Comparison of ENCODE assay signal across 19 cellular contexts in genomic region chr11:61847914-61848581, GRCh38. TPM values are rescaled to one million over a fixed set of nuclear protein-coding genes. Genes with fewer than 3 reads are reported as not detected.
DNase-seq lines count a peak whose midpoint lies in the region; ATAC-seq, FAIRE-seq and TF ChIP-seq lines count a peak whose summit lies in the region.
"Had no signal": no experiment of that assay in that cellular context is flagged by ENCODE, and none has a peak within 500 bp of the region (broad histone marks: within the 10 kb centered on the region; RNA-seq: fewer than 3 reads in every experiment).

No MANE protein-coding gene starts in this region.

- H3K79me1 ChIP-seq in H1 (ENCODE audit: low read depth, low read length), result peaks cover 3% of the 10 kb centered on the region; the same call in 1 of the 2 replicates

- H3K4me1 ChIP-seq in H1 (replicated peaks in 1 of 4; ENCODE audit: control insufficient read depth in 3 of 4, insufficient read depth in 4 of 4, low read length in 3 of 4), result no peaks in the 10 kb centered on the region; a peak in 1 of 7 replicates

- H4K5ac ChIP-seq in H1 (ENCODE audit: insufficient read length, low read depth, low read length), result no peak overlapping the region

- no peak overlapping the region for H3K4me2 ChIP-seq in H1 (ENCODE audit: insufficient read depth in 1 of 2, low read depth in 2 of 2, low read length in 2 of 2)
- H3K4me2 ChIP-seq: KMS-11, PC-9 had no signal

- no peak overlapping the region for H3K9ac ChIP-seq in SK-N-MC (ENCODE audit: insufficient read length)
- H3K9ac ChIP-seq in H1 (replicated peaks in 1 of 4; ENCODE audit: extremely low read depth in 1 of 4, low read depth in 3 of 4, low read length in 3 of 4), result no peak overlapping the region
- H3K9ac ChIP-seq: KMS-11 had no signal

- H4K8ac ChIP-seq in H1 (ENCODE audit: extremely low read depth, insufficient read depth, low read length), result no peak overlapping the region

- H2AK5ac ChIP-seq in H1 (ENCODE audit: low read depth, low read length), result no peak overlapping the region

- peaks cover 7 to 20% of the 10 kb centered on the region in 2 experiments for H4K20me1 ChIP-seq in H1 (replicated peaks in 1 of 2; ENCODE audit: control insufficient read depth in 1 of 2, insufficient read depth in 2 of 2, low read length in 2 of 2)

- POLR2A ChIA-PET in activated CD4-positive, alpha-beta T cell treated with anti-CD3 and anti-CD28 coated beads, Interleukin-2, amount 10 ng/mL, durations not matched to agents 7 days and 5 days (lab: Charles Lee), result no interaction called here
- POLR2A ChIA-PET in H1 (lab: Charles Lee; ENCODE audit: partially characterized antibody), result interaction anchor here (0.8 to 1.5 kb wide), 6 partner anchors 11 to 55 kb away, joined by 3 to 6 read pairs (median 4); partner anchors contain the start of genes FADS2, FEN1 and TMEM258

- H3K27ac Mint-ChIP-seq in activated CD4-positive, alpha-beta T cell treated with anti-CD3 and anti-CD28 coated beads, Interleukin-2, amount 10 ng/mL, durations not matched to agents 7 days and 5 days, result peak overlapping the region; percentile 14
- H3K27ac Mint-ChIP-seq in stimulated activated naive B cell treated with anti-CD40 and anti-IgM and Interleukin-4, amounts not matched to agents 10 μg/mL and 1 μg/mL and 100 μg/mL, for 72 hours, result peak overlapping the region; percentile 9

- TF ChIP-seq RAD21 in H1 (IDR thresholded peaks at IDR 0.05 in 1 of 2, conservative IDR thresholded peaks at IDR 0.05 in 1 of 2; ENCODE audit: low read depth in 2 of 2, low read length in 2 of 2), result no peak

- TF ChIP-seq CTCF in H1 (IDR thresholded peaks at IDR 0.05; ENCODE audit: control extremely low read depth in 1 of 3, insufficient read depth in 1 of 3, low read depth in 1 of 3, low read length in 3 of 3), result no peak

- H3K56ac ChIP-seq in H1 (replicated peaks; ENCODE audit: insufficient read length, low read depth, low read length), result no peak overlapping the region

- H3K36me3 ChIP-seq in SK-N-MC (ENCODE audit: insufficient read depth, low read length) (peaks cover 98% of the 10 kb centered on the region), H1 (ENCODE audit: control insufficient read depth in 2 of 4, insufficient read depth in 4 of 4, low read length in 3 of 4) (peaks cover 36 to 89% (median 64%) of the 10 kb centered on the region in 4 experiments)

- no peaks in the 10 kb centered on the region for H3K4me1 Mint-ChIP-seq in activated CD4-positive, alpha-beta T cell treated with anti-CD3 and anti-CD28 coated beads, Interleukin-2, amount 10 ng/mL, durations not matched to agents 7 days and 5 days
- H3K4me1 Mint-ChIP-seq in stimulated activated naive B cell treated with anti-CD40 and anti-IgM and Interleukin-4, amounts not matched to agents 10 μg/mL and 1 μg/mL and 100 μg/mL, for 72 hours, result no peaks in the 10 kb centered on the region
- H3K4me1 Mint-ChIP-seq: CD14-positive monocyte had no signal

- no peaks in the 10 kb centered on the region for H3K27me3 Mint-ChIP-seq in activated CD4-positive, alpha-beta T cell treated with anti-CD3 and anti-CD28 coated beads, Interleukin-2, amount 10 ng/mL, durations not matched to agents 7 days and 5 days
- H3K27me3 Mint-ChIP-seq in stimulated activated naive B cell treated with anti-CD40 and anti-IgM and Interleukin-4, amounts not matched to agents 10 μg/mL and 1 μg/mL and 100 μg/mL, for 72 hours, result no peaks in the 10 kb centered on the region

- no peak overlapping the region for H2AFZ ChIP-seq in H1 (ENCODE audit: low read length)
- H2AFZ ChIP-seq: PC-9 had no signal

- WGBS in H1 (ENCODE audit: extremely low coverage in 1 of 2, insufficient coverage in 1 of 2, insufficient read length in 1 of 2, insufficient replicate concordance in 2 of 2, low coverage in 1 of 2, low lambda C conversion rate in 2 of 2, missing lambda C conversion rate in 1 of 2), 2 experiments, result 91% methylated on average over 18 of the region's 18 CpGs; no CpG with 5 or more reads in 1 of the 2 experiments

- no peak overlapping the region for H2BK20ac ChIP-seq in H1 (ENCODE audit: low read length)

- no peak overlapping the region for H3K23ac ChIP-seq in H1 (ENCODE audit: insufficient read length)

- H3K4me3 Mint-ChIP-seq in activated CD4-positive, alpha-beta T cell treated with anti-CD3 and anti-CD28 coated beads, Interleukin-2, amount 10 ng/mL, durations not matched to agents 7 days and 5 days, result no peak overlapping the region
- H3K4me3 Mint-ChIP-seq in stimulated activated naive B cell treated with anti-CD40 and anti-IgM and Interleukin-4, amounts not matched to agents 10 μg/mL and 1 μg/mL and 100 μg/mL, for 72 hours, result no peak overlapping the region
- H3K4me3 Mint-ChIP-seq: CD14-positive monocyte had no signal

- H3K23me2 ChIP-seq in H1 (ENCODE audit: low read depth, low read length), result no peaks in the 10 kb centered on the region

- no peak overlapping the region for H2BK120ac ChIP-seq in H1 (replicated peaks; ENCODE audit: low read depth, low read length)

- no peak for TF ChIP-seq EP300 in H1 (IDR thresholded peaks at IDR 0.05; ENCODE audit: borderline replicate concordance in 1 of 2, low read depth in 2 of 2, low read length in 2 of 2)

- TF ChIP-seq POLR2A in H1 (IDR thresholded peaks at IDR 0.05; ENCODE audit: control extremely low read depth in 1 of 2, low read depth in 2 of 2, low read length in 2 of 2) (no peak), H54 (IDR thresholded peaks at IDR 0.05; ENCODE audit: low read depth, low read length) (no peak)

- no peak overlapping the region for H3K4ac ChIP-seq in H1 (replicated peaks; ENCODE audit: insufficient read length, low read depth, low read length)

- H3K9me3 Mint-ChIP-seq in activated CD4-positive, alpha-beta T cell treated with anti-CD3 and anti-CD28 coated beads, Interleukin-2, amount 10 ng/mL, durations not matched to agents 7 days and 5 days, result no peaks in the 10 kb centered on the region
- H3K9me3 Mint-ChIP-seq in stimulated activated naive B cell treated with anti-CD40 and anti-IgM and Interleukin-4, amounts not matched to agents 10 μg/mL and 1 μg/mL and 100 μg/mL, for 72 hours, result no peaks in the 10 kb centered on the region

- H3K14ac ChIP-seq in H1 (ENCODE audit: insufficient read length), result no peak overlapping the region

- H3K18ac ChIP-seq in H1 (ENCODE audit: extremely low read depth, low read length), result no peak overlapping the region

- DNase-seq in activated CD4-positive, alpha-beta T cell treated with anti-CD3 and anti-CD28 coated beads, Interleukin-2, amount 10 ng/mL, durations not matched to agents 7 days and 5 days, result no peak
- DNase-seq in activated CD4-positive, alpha-beta T cell treated with anti-CD3 and anti-CD28 coated beads, Interleukin-2, amount 50 U/mL, for 1 hour, result no peak
- DNase-seq in SK-N-MC (ENCODE audit: low read depth, low spot score) (no peak), H1 (ENCODE audit: low read depth in 1 of 2, low spot score in 2 of 2) (no peak), germinal center (ENCODE audit: low spot score) (no peak), H54 (ENCODE audit: insufficient read length, low spot score) (no peak)
- no peak for DNase-seq in stimulated activated naive B cell treated with anti-CD40 and anti-IgM and Interleukin-4, amounts not matched to agents 10 μg/mL and 1 μg/mL and 100 μg/mL, for 72 hours
- DNase-seq: 8988T, DMS79 treated with DMSO at 0.1 percent for 48 hours, HCEC 1CT, MV-4-11, NCI-H187, NCI-H2107, NCI-H510A, NCI-H774, PC-9 had no signal

- no peak overlapping the region for H4K91ac ChIP-seq in H1 (replicated peaks; ENCODE audit: insufficient read length, low read length)

- H2BK12ac ChIP-seq in H1 (ENCODE audit: low read depth, low read length), result no peak overlapping the region

- FAIRE-seq in H1 (lab: Jason Lieb, UNC) (no peak), H54 (lab: Jason Lieb, UNC) (no peak)

- ATAC-seq in stimulated activated naive B cell treated with anti-CD40 and anti-IgM and Interleukin-4, amounts not matched to agents 10 μg/mL and 1 μg/mL and 100 μg/mL, for 72 hours (replicated peaks), result no peak
- ATAC-seq in HG02870 (IDR thresholded peaks at IDR 0.05; ENCODE audit: unreplicated experiment), result no peak

- peaks cover 51% of the 10 kb centered on the region for H3K36me3 Mint-ChIP-seq in activated CD4-positive, alpha-beta T cell treated with anti-CD3 and anti-CD28 coated beads, Interleukin-2, amount 10 ng/mL, durations not matched to agents 7 days and 5 days (ENCODE audit: low read depth)
- H3K36me3 Mint-ChIP-seq in stimulated activated naive B cell treated with anti-CD40 and anti-IgM and Interleukin-4, amounts not matched to agents 10 μg/mL and 1 μg/mL and 100 μg/mL, for 72 hours, result peaks cover 46 to 77% of the 10 kb centered on the region in 2 donors

- no peak overlapping the region for H2BK15ac ChIP-seq in H1 (ENCODE audit: low read length)

- CTCF ChIA-PET in activated CD4-positive, alpha-beta T cell treated with anti-CD3 and anti-CD28 coated beads, Interleukin-2, amount 10 ng/mL, durations not matched to agents 7 days and 5 days (lab: Charles Lee), result interaction anchor here (0.6 to 1.1 kb wide), 4 partner anchors 32 to 260 kb away, joined by 3 to 4 read pairs (median 3); partner anchors contain the start of gene FADS1
- CTCF ChIA-PET in H1 (lab: Charles Lee; ENCODE audit: partially characterized antibody), result interaction anchor here (0.7 to 2.6 kb wide), 6 partner anchors 17 to 521 kb away, joined by 3 to 11 read pairs (median 3); no protein-coding TSS in a partner anchor

- H3K9me3 ChIP-seq in SK-N-MC (ENCODE audit: low read depth, low read length), result no peaks in the 10 kb centered on the region
- H3K9me3 ChIP-seq in H1 (ENCODE audit: insufficient read depth in 2 of 2, low read depth in 1 of 2, low read length in 1 of 2), result no peaks in the 10 kb centered on the region; a peak in 1 of 4 replicates

- H3K4me3 ChIP-seq in SK-N-MC (no peak overlapping the region), H1 (ENCODE audit: extremely low read depth in 1 of 4, insufficient read depth in 2 of 4, low read depth in 3 of 4, low read length in 4 of 4) (no peak overlapping the region)
- H3K4me3 ChIP-seq: PC-9 had no signal

- H2BK5ac ChIP-seq in H1 (ENCODE audit: low read depth, low read length), result no peak overlapping the region

- no peaks in the 10 kb centered on the region for H3K79me2 ChIP-seq in H1 (ENCODE audit: control insufficient read depth in 1 of 2, insufficient read depth in 2 of 2, low read length in 2 of 2)

- peak overlapping the region; percentile 54; the same call in 1 of the 2 replicates for H3K27ac ChIP-seq in SK-N-MC
- H3K27ac ChIP-seq in H1 (ENCODE audit: low read depth, low read length), result no peak overlapping the region
- H3K27ac ChIP-seq: KMS-11, PC-9 had no signal

- H3K27me3 ChIP-seq in H1 (replicated peaks in 1 of 4; ENCODE audit: control insufficient read depth in 3 of 4, extremely low read depth in 1 of 4, insufficient read depth in 3 of 4, low read length in 3 of 4), result no peaks in the 10 kb centered on the region

RNA-seq across cellular contexts. Expression of gene FADS2, which starts 19.9 kb away (rescaled TPM):
- total RNA-seq in activated CD4-positive, alpha-beta T cell treated with anti-CD3 and anti-CD28 coated beads, Interleukin-2, amount 10 ng/mL, durations not matched to agents 7 days and 5 days, result 100 to 1,000 TPM; 128 to 135 TPM
- 499 and 526 TPM in 2 replicates for total RNA-seq in H1 (2021; fragmentation: NEBNext Ultra II Directional; extraction: Animal tissue kit (Norgen Biotek cat#: 25700))
- polyA plus RNA-seq in H1 (2011; rRNA removed), result 635 and 701 TPM in 2 replicates
- polyA plus RNA-seq in H1 (2011; cell fraction: cytosol; rRNA removed), result 497 TPM
- polyA plus RNA-seq in H1 (2011; cell fraction: nucleus; rRNA removed), result 671 TPM
- 387 to 431 TPM (median 414 TPM) in 4 replicates for polyA plus RNA-seq in H1 (2012, experiment 1 of 2)
- polyA plus RNA-seq in H1 (2012, experiment 2 of 2), result 532 TPM
- polyA plus RNA-seq in H1 (2013, experiment 1 of 2), result 1,100 TPM
- polyA plus RNA-seq in H1 (2013, experiment 2 of 2), result 1,238 TPM
- 977 and 989 TPM in 2 replicates for polyA minus RNA-seq in H1 (2011; rRNA and poly(A)+ RNA removed)
- 321 TPM for polyA minus RNA-seq in H1 (2011; cell fraction: cytosol; rRNA and poly(A)+ RNA removed)
- polyA minus RNA-seq in H1 (2011; cell fraction: nucleus; rRNA and poly(A)+ RNA removed), result 205 TPM

RNA-seq across cellular contexts. Expression of gene FADS1, which starts 31.2 kb away (rescaled TPM):
- total RNA-seq in activated CD4-positive, alpha-beta T cell treated with anti-CD3 and anti-CD28 coated beads, Interleukin-2, amount 10 ng/mL, durations not matched to agents 7 days and 5 days, result 10 to 100 TPM; 25.7 to 27.1 TPM
- total RNA-seq in H1 (2021; fragmentation: NEBNext Ultra II Directional; extraction: Animal tissue kit (Norgen Biotek cat#: 25700)), result 115 and 116 TPM in 2 replicates
- 141 and 160 TPM in 2 replicates for polyA plus RNA-seq in H1 (2011; rRNA removed)
- polyA plus RNA-seq in H1 (2011; cell fraction: cytosol; rRNA removed), result 127 TPM
- 141 TPM for polyA plus RNA-seq in H1 (2011; cell fraction: nucleus; rRNA removed)
- polyA plus RNA-seq in H1 (2012, experiment 1 of 2), result 83.3 to 97.8 TPM (median 90.8 TPM) in 4 replicates
- 40.1 TPM for polyA plus RNA-seq in H1 (2012, experiment 2 of 2)
- polyA plus RNA-seq in H1 (2013, experiment 1 of 2), result 153 TPM
- polyA plus RNA-seq in H1 (2013, experiment 2 of 2), result 174 TPM
- polyA minus RNA-seq in H1 (2011; rRNA and poly(A)+ RNA removed), result 251 and 278 TPM in 2 replicates
- 150 TPM for polyA minus RNA-seq in H1 (2011; cell fraction: cytosol; rRNA and poly(A)+ RNA removed)
- 146 TPM for polyA minus RNA-seq in H1 (2011; cell fraction: nucleus; rRNA and poly(A)+ RNA removed)

RNA-seq across cellular contexts. Expression of gene FADS3, which starts 43.3 kb away (rescaled TPM):
- total RNA-seq in activated CD4-positive, alpha-beta T cell treated with anti-CD3 and anti-CD28 coated beads, Interleukin-2, amount 10 ng/mL, durations not matched to agents 7 days and 5 days, result 1 to 10 TPM; 2.9 to 3.7 TPM
- 40.2 and 43.8 TPM in 2 replicates for total RNA-seq in H1 (2021; fragmentation: NEBNext Ultra II Directional; extraction: Animal tissue kit (Norgen Biotek cat#: 25700))
- polyA plus RNA-seq in H1 (2011; rRNA removed), result 76.3 and 113 TPM in 2 replicates
- polyA plus RNA-seq in H1 (2011; cell fraction: cytosol; rRNA removed), result 75.7 TPM
- 349 TPM for polyA plus RNA-seq in H1 (2011; cell fraction: nucleus; rRNA removed)
- polyA plus RNA-seq in H1 (2012, experiment 1 of 2), result 35.5 to 56.1 TPM (median 47.0 TPM) in 4 replicates
- 45.1 TPM for polyA plus RNA-seq in H1 (2012, experiment 2 of 2)
- polyA plus RNA-seq in H1 (2013, experiment 1 of 2), result 69.5 TPM
- 71.8 TPM for polyA plus RNA-seq in H1 (2013, experiment 2 of 2)
- 31.1 and 40.9 TPM in 2 replicates for polyA minus RNA-seq in H1 (2011; rRNA and poly(A)+ RNA removed)
- polyA minus RNA-seq in H1 (2011; cell fraction: cytosol; rRNA and poly(A)+ RNA removed), result 34.5 TPM
- polyA minus RNA-seq in H1 (2011; cell fraction: nucleus; rRNA and poly(A)+ RNA removed), result 39.8 TPM

RNA-seq across cellular contexts. Expression of gene FEN1, which starts 55.3 kb away (rescaled TPM):
- total RNA-seq in activated CD4-positive, alpha-beta T cell treated with anti-CD3 and anti-CD28 coated beads, Interleukin-2, amount 10 ng/mL, durations not matched to agents 7 days and 5 days, result 100 to 1,000 TPM in 1 of 2 experiments, 10 to 100 TPM in 1; 98.6 to 118 TPM
- total RNA-seq in H1 (2021; fragmentation: NEBNext Ultra II Directional; extraction: Animal tissue kit (Norgen Biotek cat#: 25700)), result 84.5 and 86.1 TPM in 2 replicates
- polyA plus RNA-seq in H1 (2011; rRNA removed), result 52.6 and 52.9 TPM in 2 replicates
- 75.9 TPM for polyA plus RNA-seq in H1 (2011; cell fraction: cytosol; rRNA removed)
- polyA plus RNA-seq in H1 (2011; cell fraction: nucleus; rRNA removed), result 39.1 TPM
- polyA plus RNA-seq in H1 (2012, experiment 1 of 2), result 91.9 to 107 TPM (median 97.9 TPM) in 4 replicates
- 35.6 TPM for polyA plus RNA-seq in H1 (2012, experiment 2 of 2)
- polyA plus RNA-seq in H1 (2013, experiment 1 of 2), result 52.4 TPM
- polyA plus RNA-seq in H1 (2013, experiment 2 of 2), result 55.2 TPM
- 74.7 and 76.2 TPM in 2 replicates for polyA minus RNA-seq in H1 (2011; rRNA and poly(A)+ RNA removed)
- polyA minus RNA-seq in H1 (2011; cell fraction: cytosol; rRNA and poly(A)+ RNA removed), result 43.7 TPM
- 41.1 TPM for polyA minus RNA-seq in H1 (2011; cell fraction: nucleus; rRNA and poly(A)+ RNA removed)

RNA-seq across cellular contexts. Expression of gene TMEM258, which starts 55.6 kb away (rescaled TPM):
- total RNA-seq in activated CD4-positive, alpha-beta T cell treated with anti-CD3 and anti-CD28 coated beads, Interleukin-2, amount 10 ng/mL, durations not matched to agents 7 days and 5 days, result 100 to 1,000 TPM; 154 to 160 TPM
- 186 and 191 TPM in 2 replicates for total RNA-seq in H1 (2021; fragmentation: NEBNext Ultra II Directional; extraction: Animal tissue kit (Norgen Biotek cat#: 25700))
- 622 and 759 TPM in 2 replicates for polyA plus RNA-seq in H1 (2011; rRNA removed)
- 508 TPM for polyA plus RNA-seq in H1 (2011; cell fraction: cytosol; rRNA removed)
- 357 TPM for polyA plus RNA-seq in H1 (2011; cell fraction: nucleus; rRNA removed)
- polyA plus RNA-seq in H1 (2012, experiment 1 of 2), result 367 to 567 TPM (median 473 TPM) in 4 replicates
- polyA plus RNA-seq in H1 (2012, experiment 2 of 2), result 392 TPM
- 338 TPM for polyA plus RNA-seq in H1 (2013, experiment 1 of 2)
- 352 TPM for polyA plus RNA-seq in H1 (2013, experiment 2 of 2)
- polyA minus RNA-seq in H1 (2011; rRNA and poly(A)+ RNA removed), result 163 and 184 TPM in 2 replicates
- 130 TPM for polyA minus RNA-seq in H1 (2011; cell fraction: cytosol; rRNA and poly(A)+ RNA removed)
- 123 TPM for polyA minus RNA-seq in H1 (2011; cell fraction: nucleus; rRNA and poly(A)+ RNA removed)
